9 cellular contexts compared by ENCODE assay signal in genomic region chr11:66641834-66642233, GRCh38. TPM values are rescaled to one million over a fixed set of nuclear protein-coding genes. Genes with fewer than 3 reads are reported as not detected.
DNase-seq lines count a peak whose midpoint lies in the region; ATAC-seq and TF ChIP-seq lines count a peak whose summit lies in the region.
"Had no signal": no experiment of that assay in that cellular context is flagged by ENCODE, and none has a peak within 500 bp of the region (broad histone marks: within the 10 kb centered on the region; RNA-seq: fewer than 3 reads in every experiment).

No MANE protein-coding gene starts in this region.

- H3K27ac ChIP-seq in prostate gland = no peak overlapping the region

- H3K9ac ChIP-seq in NT2/D1 (ENCODE audit: insufficient read length, low read depth) = no peak overlapping the region
- no peak overlapping the region for H3K9ac ChIP-seq in endocrine pancreas (ENCODE audit: control insufficient read depth, insufficient read depth, low read length)

- H3K4me3 ChIP-seq in NT2/D1 (ENCODE audit: insufficient read length, low read depth) (peak overlapping the region; percentile 98), endocrine pancreas (ENCODE audit: control insufficient read depth, insufficient read depth, low read length) (peak overlapping the region; percentile 87), prostate gland (peak overlapping the region; percentile 4 to 82)

- H3K4me1 ChIP-seq in NT2/D1 (ENCODE audit: insufficient read depth, insufficient read length) (peaks cover 16% of the 10 kb centered on the region), endocrine pancreas (ENCODE audit: control insufficient read depth, insufficient read depth, low read length) (peaks cover 43% of the 10 kb centered on the region), prostate gland (replicated peaks) (peaks cover 23% of the 10 kb centered on the region)

- H3K36me3 ChIP-seq in NT2/D1 (ENCODE audit: insufficient read depth, insufficient read length, low read length) = peaks cover 83% of the 10 kb centered on the region
- H3K36me3 ChIP-seq in endocrine pancreas (ENCODE audit: control insufficient read depth, insufficient read depth, low read length) = peaks cover 8% of the 10 kb centered on the region
- H3K36me3 ChIP-seq in prostate gland = peaks cover 6 to 17% of the 10 kb centered on the region in 2 donors

- ATAC-seq in GM21529 (IDR thresholded peaks at IDR 0.05; ENCODE audit: unreplicated experiment) (no peak), GM18870 (IDR thresholded peaks at IDR 0.05; ENCODE audit: unreplicated experiment) (no peak)

- no peak for TF ChIP-seq CTCF in prostate gland (IDR thresholded peaks at IDR 0.05)

- H3K9me3 ChIP-seq in NT2/D1 (ENCODE audit: insufficient read depth, low read length) (no peaks in the 10 kb centered on the region), endocrine pancreas (ENCODE audit: control insufficient read depth, low read length) (no peaks in the 10 kb centered on the region), prostate gland (no peaks in the 10 kb centered on the region)

- DNase-seq in EH (ENCODE audit: low read depth) = peak; percentile 63
- DNase-seq in NT2/D1 (ENCODE audit: low read depth, low spot score) = no peak
- DNase-seq in prostate gland (ENCODE audit: low spot score) = no peak
- no peak for DNase-seq in effector CD8-positive, alpha-beta T cell (lab: John Stamatoyannopoulos, UW)
- DNase-seq in cortex of kidney (lab: John Stamatoyannopoulos, UW) = no peak
- DNase-seq: NCI-H1092 treated with DMSO at 0.1 percent for 48 hours had no signal

- H3K27me3 ChIP-seq in NT2/D1 (ENCODE audit: insufficient read depth, insufficient read length) (no peaks in the 10 kb centered on the region), endocrine pancreas (ENCODE audit: control insufficient read depth, insufficient read depth, low read length) (no peaks in the 10 kb centered on the region), prostate gland (replicated peaks; ENCODE audit: insufficient read depth) (no peaks in the 10 kb centered on the region)

- no peak for TF ChIP-seq POLR2A in prostate gland (IDR thresholded peaks at IDR 0.05)

- intact Hi-C loops in prostate gland (cut with DNase I) = no loop called here

- 15% methylated on average over 3 of the region's 3 CpGs for WGBS in prostate gland

RNA-seq across cellular contexts. Expression of gene RBM4, which starts 3.3 kb away (rescaled TPM):
- 100 to 1,000 TPM; 105 to 137 TPM for total RNA-seq in prostate gland

RNA-seq across cellular contexts. Expression of gene RBM14, which starts 25.4 kb away (rescaled TPM):
- 10 to 100 TPM; 45.9 to 98.8 TPM for total RNA-seq in prostate gland

RNA-seq across cellular contexts. Expression of gene RBM4B, which starts 35.9 kb away (rescaled TPM):
- 10 to 100 TPM; 15.5 to 40.7 TPM for total RNA-seq in prostate gland

RNA-seq across cellular contexts. Expression of gene CCS, which starts 48.8 kb away (rescaled TPM):
- total RNA-seq in prostate gland = 10 to 100 TPM; 31.0 to 63.8 TPM

RNA-seq across cellular contexts. Expression of gene CCDC87, which starts 49.0 kb away (rescaled TPM):
- 1 to 10 TPM in 1 of 2 donors, under 1 TPM in 1; 0.82 to 3.8 TPM for total RNA-seq in prostate gland

Comparison
In these comparisons a context has a peak if more than half of its experiments do, and no peak if none do; other contexts are left out.
1. H3K4me3 ChIP-seq: peak in every context shown above with its lines; median percentile 98 in NT2/D1; 87 in endocrine pancreas; 43 in prostate gland.